ENCODE assay signal across 19 cellular contexts in genomic region chr2:74880054-74880728, GRCh38.
"Had no signal": no experiment of that assay in that cellular context is flagged by ENCODE, and none has a peak within 500 bp of the region (broad histone marks: within the 10 kb centered on the region; RNA-seq: fewer than 3 reads in every experiment).

No MANE protein-coding gene starts in this region.

- H3K4me2 ChIP-seq: SK-N-SH had no signal

- H3K9ac ChIP-seq: SK-N-SH had no signal

- H3K27me3 ChIP-seq: MG63 had no signal

- DNase-seq: KBM-7, MG63, NCI-H1092, NCI-H1105 treated with DMSO at 0.1 percent for 48 hours, NCI-H1417 treated with DMSO at 0.1 percent for 48 hours, NCI-H146, NCI-H1694 treated with DMSO at 0.1 percent for 48 hours, NCI-H1930, NCI-H2081, NCI-H2107, NCI-H2227 treated with DMSO at 0.1 percent for 48 hours, NCI-H524, NCI-H69, NCI-H774, PC-3, SHP77, SK-N-SH had no signal

- H3K4me3 ChIP-seq: MG63 had no signal

- H3K27ac ChIP-seq: HL-60, RWPE1 had no signal

- H3K9me3 ChIP-seq: MG63, SK-N-SH had no signal
